ENCODE assay signal across 8 cellular contexts in the genomic region with DNA sequence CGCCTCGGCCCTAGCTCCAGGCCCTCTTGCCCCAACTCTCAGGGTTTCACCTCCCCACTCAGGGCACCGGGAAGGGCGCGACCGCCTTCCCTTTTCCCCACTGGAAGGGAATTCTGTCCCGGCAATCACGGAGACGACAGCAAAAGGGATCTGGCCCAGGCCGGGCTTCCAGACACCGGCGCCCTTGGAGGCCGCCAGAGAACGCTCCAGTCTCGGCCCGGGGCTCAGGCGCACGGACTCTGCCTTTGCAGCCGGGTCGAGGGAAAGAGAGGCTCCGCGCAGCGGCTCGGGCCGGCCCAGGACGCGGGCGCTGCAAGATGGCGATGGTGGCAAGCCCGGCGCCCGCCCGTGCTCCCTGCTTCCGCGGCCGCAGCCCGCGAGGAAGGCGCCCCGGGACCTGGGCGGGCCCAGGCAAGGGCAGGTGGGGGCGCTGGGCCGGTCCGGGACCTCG. TPM values are rescaled to one million over a fixed set of nuclear protein-coding genes. Genes with fewer than 3 reads are reported as not detected.
DNase-seq lines count a peak whose midpoint lies in the region; ATAC-seq and TF ChIP-seq lines count a peak whose summit lies in the region.

No MANE protein-coding gene starts in this region.

- H3K4me1 ChIP-seq in gastroesophageal sphincter = peaks cover 9 to 79% (median 58%) of the 10 kb centered on the region in 3 donors

- intact Hi-C loops in sciatic nerve (cut with DNase I) = loop anchor here (5.0 kb wide), 1 partner anchor 99 kb away; a partner anchor contains a TSS

- H3K4me3 ChIP-seq in GM12875 (ENCODE audit: low read depth, low read length) (peak overlapping the region; percentile 83), WI38 (ENCODE audit: low read depth, low read length) (peak overlapping the region; percentile 81), gastroesophageal sphincter (peak overlapping the region; percentile 59 to 95)

- H3K9me3 ChIP-seq in gastroesophageal sphincter = no peaks in the 10 kb centered on the region

- no peak for DNase-seq in sciatic nerve (ENCODE audit: low spot score)
- DNase-seq in NCI-H1930 (lab: John Stamatoyannopoulos, UW) = no peak
- DNase-seq in DMS79 treated with DMSO at 0.1 percent for 48 hours (lab: John Stamatoyannopoulos, UW) = no peak
- no peak for DNase-seq in NCI-H1048 (lab: John Stamatoyannopoulos, UW)

- H3K27ac ChIP-seq in gastroesophageal sphincter = peak overlapping the region; percentile 76 to 99 (median 98)

- ATAC-seq in HG02642 (IDR thresholded peaks at IDR 0.05; ENCODE audit: poor library complexity, unreplicated experiment) = peak; percentile 19
- no peak for ATAC-seq in gastroesophageal sphincter
- peak; percentile 6 for ATAC-seq in sciatic nerve

- TF ChIP-seq CTCF in GM12875 (IDR thresholded peaks at IDR 0.05; ENCODE audit: borderline replicate concordance, insufficient read depth, low read depth, low read length) (no peak), WI38 (IDR thresholded peaks at IDR 0.05; ENCODE audit: low read depth, low read length) (no peak), gastroesophageal sphincter (IDR thresholded peaks at IDR 0.05) (no peak)

- H3K27me3 ChIP-seq in gastroesophageal sphincter = no peaks in the 10 kb centered on the region

- H3K36me3 ChIP-seq in gastroesophageal sphincter = peaks cover 0 to 11% of the 10 kb centered on the region in 2 donors

- no CpG with 5 or more reads among the region's 45 CpGs for WGBS in gastroesophageal sphincter (ENCODE audit: low coverage in 1 of 2), 2 donors

- no peak for TF ChIP-seq POLR2A in gastroesophageal sphincter (IDR thresholded peaks at IDR 0.05)

- no peak for TF ChIP-seq EP300 in gastroesophageal sphincter (IDR thresholded peaks at IDR 0.05)

RNA-seq across cellular contexts. Expression of a gene that starts 1.1 kb away (rescaled TPM):
- total RNA-seq in gastroesophageal sphincter = 100 to 1,000 TPM; 126 to 271 (median 164) TPM
- total RNA-seq in sciatic nerve = 143 TPM

RNA-seq across cellular contexts. Expression of a gene that starts 41.9 kb away (rescaled TPM):
- 10 to 100 TPM; 47.2 to 62.1 (median 53.9) TPM for total RNA-seq in gastroesophageal sphincter
- 68.6 TPM for total RNA-seq in sciatic nerve
